Comparison of ENCODE assay signal across 8 cellular contexts in the genomic region with DNA sequence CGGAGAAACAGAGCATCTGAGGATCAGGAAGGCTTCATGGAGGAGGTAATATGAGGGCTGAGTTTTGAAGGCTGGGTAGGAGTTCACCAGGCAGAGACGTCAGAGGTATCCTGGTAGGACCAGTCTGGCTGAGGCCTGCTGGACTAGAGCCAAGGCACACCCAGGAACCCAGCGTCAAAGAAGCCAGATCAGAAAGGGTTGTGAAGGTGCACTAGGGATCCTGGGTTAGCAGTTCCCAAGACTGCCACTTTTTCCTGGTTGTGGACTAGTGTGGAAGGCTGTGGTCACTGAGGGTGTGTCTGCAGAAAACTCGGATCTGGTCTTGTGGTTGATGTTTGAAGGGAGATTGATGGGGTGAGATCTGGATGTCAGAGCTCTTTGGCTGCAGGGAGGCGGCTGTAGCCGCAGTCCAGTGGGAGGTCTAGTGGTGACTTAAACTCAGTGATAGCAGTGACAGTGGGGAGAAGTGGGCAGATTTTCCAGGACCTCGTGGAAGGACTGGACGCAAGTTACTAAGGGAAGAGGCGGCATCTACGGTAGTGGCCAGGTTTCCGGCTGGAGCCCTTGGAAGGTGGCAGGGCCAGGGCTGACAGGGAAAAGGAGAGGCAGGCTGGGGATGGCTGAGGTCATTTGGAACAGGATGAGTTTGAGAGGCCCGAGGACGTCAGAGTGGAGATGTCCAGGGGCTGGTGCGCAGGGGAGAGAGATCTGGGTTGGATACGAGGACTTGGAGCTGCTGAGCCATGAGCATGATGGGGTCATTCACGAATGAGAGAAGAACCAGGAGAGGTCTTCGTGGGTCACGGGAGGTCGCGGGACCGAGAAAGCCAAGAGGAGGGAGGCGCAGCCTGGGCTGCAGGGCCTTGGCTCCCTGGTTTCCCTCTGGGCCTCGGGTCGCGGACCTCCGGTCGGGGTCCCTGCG. TPM values are rescaled to one million over a fixed set of nuclear protein-coding genes. Genes with fewer than 3 reads are reported as not detected.
DNase-seq lines count a peak whose midpoint lies in the region; ATAC-seq and TF ChIP-seq lines count a peak whose summit lies in the region.

No MANE protein-coding gene starts in this region.

- H3K9ac ChIP-seq in Karpas-422 (ENCODE audit: low read length), result peak overlapping the region; percentile 75

- intact Hi-C loops in body of pancreas (cut with DNase I), result no loop called here

- H3K36me3 ChIP-seq in Karpas-422 (ENCODE audit: insufficient read depth, low read length) (peaks cover 13% of the 10 kb centered on the region; the same call in 1 of the 2 replicates), body of pancreas (replicated peaks in 1 of 2; ENCODE audit: insufficient read depth in 1 of 2, low read depth in 2 of 2) (peaks cover 0 to 13% of the 10 kb centered on the region in 2 donors)

- DNase-seq in GM04504 (ENCODE audit: low read depth), result peak; percentile 12
- no peak for DNase-seq in Karpas-422
- peak in 3 of 4 donors; percentile 55 to 69 (median 63) for DNase-seq in body of pancreas
- DNase-seq in kidney tubule cell (ENCODE audit: low spot score), result peak; percentile 35
- DNase-seq in substantia nigra (lab: John Stamatoyannopoulos, UW), result peak in 1 of 49 donors; percentile 39

- no peaks in the 10 kb centered on the region for H3K79me2 ChIP-seq in Karpas-422 (ENCODE audit: low read length)

- H3K4me3 ChIP-seq in Karpas-422 (ENCODE audit: low read length) (peak overlapping the region; percentile 58; the same call in 1 of the 2 replicates), body of pancreas (peak overlapping the region in 1 of 2 donors; percentile 6)

- 38 to 39% methylated on average over 27 to 28 of the region's 28 CpGs for WGBS in body of pancreas, 2 donors

- peak overlapping the region; percentile 84 for H3K4me2 ChIP-seq in Karpas-422 (ENCODE audit: low read depth, low read length, poor library complexity, severe bottlenecking)

- H2AFZ ChIP-seq in Karpas-422 (ENCODE audit: low read length), result no peak overlapping the region

- no peaks in the 10 kb centered on the region for H3K9me3 ChIP-seq in Karpas-422 (ENCODE audit: low read length)
- H3K9me3 ChIP-seq in body of pancreas, result no peaks in the 10 kb centered on the region

- peak; percentile 2 for ATAC-seq in body of pancreas
- no peak for ATAC-seq in HG02798 (IDR thresholded peaks at IDR 0.05; ENCODE audit: poor library complexity, unreplicated experiment)
- ATAC-seq in GM18502 (IDR thresholded peaks at IDR 0.05; ENCODE audit: poor library complexity, unreplicated experiment), result no peak
- ATAC-seq in HG02840 (IDR thresholded peaks at IDR 0.05; ENCODE audit: low FRiP score, unreplicated experiment), result no peak

- no peaks in the 10 kb centered on the region; the same call in 1 of the 2 replicates for H4K20me1 ChIP-seq in Karpas-422 (ENCODE audit: insufficient read depth, low read depth, low read length)

- no peaks in the 10 kb centered on the region for H3K27me3 ChIP-seq in Karpas-422 (ENCODE audit: low read length)
- H3K27me3 ChIP-seq in body of pancreas, result no peaks in the 10 kb centered on the region

- H3K4me1 ChIP-seq in Karpas-422 (ENCODE audit: low read length) (peaks cover 24% of the 10 kb centered on the region), body of pancreas (peaks cover 45% of the 10 kb centered on the region)

- H3K27ac ChIP-seq in Karpas-422 (ENCODE audit: low read length) (peak overlapping the region; percentile 85), body of pancreas (peak overlapping the region; percentile 74 to 97 (median 92)), substantia nigra (ENCODE audit: low read depth, low read length, poor library complexity, severe bottlenecking) (peak overlapping the region; percentile 95)

- TF ChIP-seq POLR2A in body of pancreas (IDR thresholded peaks at IDR 0.05), result no peak

- TF ChIP-seq CTCF in body of pancreas (IDR thresholded peaks at IDR 0.05), result no peak

- H3K9me2 ChIP-seq in Karpas-422 (replicated peaks; ENCODE audit: insufficient read depth, low read length), result no peaks in the 10 kb centered on the region

RNA-seq across cellular contexts. Expression of gene RELA, which starts 10.9 kb away (rescaled TPM):
- 42.6 and 44.0 TPM in 2 replicates for total RNA-seq in Karpas-422 (2014; rRNA removed; shearing (Covaris generic); ENCODE audit: low replicate concordance)
- 10 to 100 TPM; 27.5 to 45.8 TPM for total RNA-seq in body of pancreas

RNA-seq across cellular contexts. Expression of gene SIPA1, which starts 13.9 kb away (rescaled TPM):
- 74.6 and 123 TPM in 2 replicates for total RNA-seq in Karpas-422 (2014; rRNA removed; shearing (Covaris generic); ENCODE audit: low replicate concordance)
- 10 to 100 TPM; 23.6 to 29.3 TPM for total RNA-seq in body of pancreas

RNA-seq across cellular contexts. Expression of gene PCNX3, which starts 36.3 kb away (rescaled TPM):
- 20.4 and 28.5 TPM in 2 replicates for total RNA-seq in Karpas-422 (2014; rRNA removed; shearing (Covaris generic); ENCODE audit: low replicate concordance)
- total RNA-seq in body of pancreas, result 10 to 100 TPM; 21.8 to 56.7 TPM

RNA-seq across cellular contexts. Expression of gene MAP3K11, which starts 37.8 kb away (rescaled TPM):
- total RNA-seq in Karpas-422 (2014; rRNA removed; shearing (Covaris generic); ENCODE audit: low replicate concordance), result 11.8 and 28.0 TPM in 2 replicates
- 10 to 100 TPM; 31.6 to 94.9 TPM for total RNA-seq in body of pancreas

RNA-seq across cellular contexts. Expression of gene KCNK7, which starts 56.2 kb away (rescaled TPM):
- total RNA-seq in Karpas-422 (2014; rRNA removed; shearing (Covaris generic); ENCODE audit: low replicate concordance), result 0.25 and 0.48 TPM in 2 replicates
- total RNA-seq in body of pancreas, result 1 to 10 TPM in 1 of 2 donors, under 1 TPM in 1; 0.66 to 1.0 TPM
